In genomic region chr19:40797166-40797962, GRCh38 we compare ENCODE assay signal across 8 cellular contexts. TPM values are rescaled to one million over a fixed set of nuclear protein-coding genes. Genes with fewer than 3 reads are reported as not detected.
DNase-seq lines count a peak whose midpoint lies in the region; ATAC-seq, FAIRE-seq and TF ChIP-seq lines count a peak whose summit lies in the region.
"Had no signal": no experiment of that assay in that cellular context is flagged by ENCODE, and none has a peak within 500 bp of the region (broad histone marks: within the 10 kb centered on the region; RNA-seq: fewer than 3 reads in every experiment).

No MANE protein-coding gene starts in this region.

- CTCF ChIA-PET in HepG2 (lab: Yijun Ruan, JAX; ENCODE audit: low intra/inter-chr PET ratio, low total read pairs) = interaction anchor here (1.1 to 1.6 kb wide), 2 partner anchors 9 to 134 kb away, joined by 3 to 4 read pairs; no protein-coding TSS in a partner anchor

- H3K27ac Mint-ChIP-seq in IgD-negative memory B cell = peak overlapping the region; percentile 97 to 100 (median 99)
- peak overlapping the region; percentile 94 for H3K27ac Mint-ChIP-seq in activated T-helper 2 cell treated with anti-CD3 and anti-CD28 coated beads, Interferon-gamma antibody, Interleukin-2, Interleukin-4, amounts not matched to agents 10 μg/mL and 5 μg/mL and 100 μg/mL, durations not matched to agents 14 hours and 24 hours and 36 hours

- in situ Hi-C loops in HepG2 (cut with HindIII; ENCODE audit: extremely low pct_ligation_motif_present, low pct_unique_long_range_greater_than_20kb) = no loop called here

- H3K9me3 ChIP-seq in HepG2 (ENCODE audit: low read length) = no peaks in the 10 kb centered on the region

- 74% methylated on average over 9 of the region's 14 CpGs for WGBS in HepG2 (ENCODE audit: low lambda C conversion rate)

- peak overlapping the region; percentile 85 for H3K4me2 ChIP-seq in HepG2 (ENCODE audit: low read depth, low read length)

- POLR2A ChIA-PET in HepG2 (lab: Yijun Ruan, JAX) = interaction anchor here (1.0 to 3.5 kb wide), 9 partner anchors 10 to 54 kb away, joined by 3 to 67 read pairs (median 9); partner anchors contain the start of genes ACTMAP, RAB4B and SNRPA

- peaks cover 25% of the 10 kb centered on the region for H3K79me2 ChIP-seq in HepG2 (ENCODE audit: insufficient read depth, low read length)

- DNase-seq in activated T-helper 2 cell treated with anti-CD3 and anti-CD28 coated beads, Interferon-gamma antibody, Interleukin-2, Interleukin-4, amounts not matched to agents 10 μg/mL and 5 μg/mL and 100 μg/mL, durations not matched to agents 14 hours and 24 hours and 36 hours (ENCODE audit: low spot score) = no peak
- peak; percentile 56 for DNase-seq in HepG2 (ENCODE audit: low spot score)
- no peak for DNase-seq in substantia nigra (lab: John Stamatoyannopoulos, UW)
- no peak for DNase-seq in NCI-H2196 (lab: John Stamatoyannopoulos, UW; ENCODE audit: unreplicated experiment)
- DNase-seq in globus pallidus (ENCODE audit: low spot score) = no peak

- peak overlapping the region in 1 of 3 experiments; percentile 93; a peak in 2 of 6 replicates for H3K4me3 ChIP-seq in HepG2 (replicated peaks in 1 of 3; ENCODE audit: insufficient read depth in 1 of 3, low read depth in 2 of 3, low read length in 3 of 3)

- peaks cover 48% of the 10 kb centered on the region for H3K4me1 ChIP-seq in HepG2 (ENCODE audit: insufficient read depth, low read length)

- H3K27ac ChIP-seq in HepG2 (ENCODE audit: extremely low read length, insufficient read depth, low read length) = peak overlapping the region; percentile 98
- H3K27ac ChIP-seq in substantia nigra (ENCODE audit: low read depth, low read length, poor library complexity, severe bottlenecking) = peak overlapping the region; percentile 87

- H3K27me3 Mint-ChIP-seq in IgD-negative memory B cell = no peaks in the 10 kb centered on the region
- H3K27me3 Mint-ChIP-seq in activated T-helper 2 cell treated with anti-CD3 and anti-CD28 coated beads, Interferon-gamma antibody, Interleukin-2, Interleukin-4, amounts not matched to agents 10 μg/mL and 5 μg/mL and 100 μg/mL, durations not matched to agents 14 hours and 24 hours and 36 hours (ENCODE audit: low read depth) = no peaks in the 10 kb centered on the region

- peak overlapping the region; percentile 89 to 99 (median 96) for H3K4me3 Mint-ChIP-seq in IgD-negative memory B cell
- H3K4me3 Mint-ChIP-seq in activated T-helper 2 cell treated with anti-CD3 and anti-CD28 coated beads, Interferon-gamma antibody, Interleukin-2, Interleukin-4, amounts not matched to agents 10 μg/mL and 5 μg/mL and 100 μg/mL, durations not matched to agents 14 hours and 24 hours and 36 hours (ENCODE audit: low read depth) = peak overlapping the region; percentile 23

- TF ChIP-seq POLR2A in HepG2 (IDR thresholded peaks at IDR 0.05; ENCODE audit: insufficient read depth in 1 of 2, low read depth in 2 of 2, low read length in 2 of 2) = no peak

- no peaks in the 10 kb centered on the region for H4K20me1 ChIP-seq in HepG2 (ENCODE audit: insufficient read depth, low read length)

- no peak for TF ChIP-seq CTCF in HepG2 (CRISPR knock-in tag; IDR thresholded peaks at IDR 0.05)

- intact Hi-C loops in activated T-helper 2 cell treated with anti-CD3 and anti-CD28 coated beads, Interferon-gamma antibody, Interleukin-2, Interleukin-4, amounts not matched to agents 10 μg/mL and 5 μg/mL and 100 μg/mL, durations not matched to agents 14 hours and 24 hours and 36 hours (cut with micrococcal nuclease) = loop anchor here (5.0 kb wide), 2 partner anchors 185 to 1390 kb away; partner anchors contain the start of gene ZFP36
- intact Hi-C loops in HepG2 (cut with micrococcal nuclease; ENCODE audit: unreplicated experiment) = no loop called here

- no peaks in the 10 kb centered on the region; a peak in 1 of 5 replicates for H3K27me3 ChIP-seq in HepG2 (ENCODE audit: control insufficient read depth in 1 of 2, insufficient read depth in 2 of 2, low read length in 2 of 2)

- peak overlapping the region; percentile 84 for H3K9ac ChIP-seq in HepG2 (ENCODE audit: insufficient read depth, low read depth, low read length)

- peaks cover 10 to 32% (median 20%) of the 10 kb centered on the region in 3 donors for H3K4me1 Mint-ChIP-seq in IgD-negative memory B cell
- peaks cover 37% of the 10 kb centered on the region for H3K4me1 Mint-ChIP-seq in activated T-helper 2 cell treated with anti-CD3 and anti-CD28 coated beads, Interferon-gamma antibody, Interleukin-2, Interleukin-4, amounts not matched to agents 10 μg/mL and 5 μg/mL and 100 μg/mL, durations not matched to agents 14 hours and 24 hours and 36 hours (ENCODE audit: low read depth)

- H3K9me3 Mint-ChIP-seq in IgD-negative memory B cell = no peaks in the 10 kb centered on the region
- no peaks in the 10 kb centered on the region for H3K9me3 Mint-ChIP-seq in activated T-helper 2 cell treated with anti-CD3 and anti-CD28 coated beads, Interferon-gamma antibody, Interleukin-2, Interleukin-4, amounts not matched to agents 10 μg/mL and 5 μg/mL and 100 μg/mL, durations not matched to agents 14 hours and 24 hours and 36 hours

- peaks cover 3% of the 10 kb centered on the region in 2 experiments; a peak in 2 of 5 replicates for H3K36me3 ChIP-seq in HepG2 (replicated peaks in 1 of 2; ENCODE audit: control insufficient read depth in 1 of 2, insufficient read depth in 2 of 2, low read length in 2 of 2)

- TF ChIP-seq EP300 in HepG2 (IDR thresholded peaks at IDR 0.05; ENCODE audit: low read depth in 2 of 2, low read length in 2 of 2) (no peak), HepG2 (CRISPR knock-in tag; IDR thresholded peaks at IDR 0.05; ENCODE audit: borderline replicate concordance) (no peak)

- H2AFZ ChIP-seq in HepG2 (ENCODE audit: low read length) = no peak overlapping the region

- ATAC-seq in HepG2 (peak; percentile 2; the same call in 1 of the 3 replicates), HG02610 (IDR thresholded peaks at IDR 0.05; ENCODE audit: unreplicated experiment) (no peak)

- TF ChIP-seq RAD21 in HepG2 (CRISPR knock-in tag; IDR thresholded peaks at IDR 0.05) = no peak

- peaks cover 10% of the 10 kb centered on the region for H3K36me3 Mint-ChIP-seq in IgD-negative memory B cell
- H3K36me3 Mint-ChIP-seq in activated T-helper 2 cell treated with anti-CD3 and anti-CD28 coated beads, Interferon-gamma antibody, Interleukin-2, Interleukin-4, amounts not matched to agents 10 μg/mL and 5 μg/mL and 100 μg/mL, durations not matched to agents 14 hours and 24 hours and 36 hours (ENCODE audit: low read depth) = peaks cover 30% of the 10 kb centered on the region

- no TSS peak for BruUV-seq in HepG2 (replicated peaks; lab: Mats Ljungman, UMichigan)

- FAIRE-seq in HepG2 (lab: Jason Lieb, UNC) = no peak

RNA-seq across cellular contexts. Expression of gene EGLN2, which starts 1.6 kb away (rescaled TPM):
- 181 TPM for polyA plus RNA-seq in IgD-negative memory B cell
- total RNA-seq in activated T-helper 2 cell treated with anti-CD3 and anti-CD28 coated beads, Interferon-gamma antibody, Interleukin-2, Interleukin-4, amounts not matched to agents 10 μg/mL and 5 μg/mL and 100 μg/mL, durations not matched to agents 14 hours and 24 hours and 36 hours = 98.5 and 104 TPM in 2 replicates
- total RNA-seq in HepG2 (2016; rRNA removed; fragmentation: Illumina TruSeq; extraction: Trizol) = 32.4 and 40.8 TPM in 2 replicates
- 19.0 and 19.4 TPM in 2 replicates for total RNA-seq in HepG2 (2016; cell fraction: cytosol; rRNA removed; fragmentation: Illumina TruSeq; extraction: Trizol; ENCODE audit: low read depth)
- 37.6 and 41.3 TPM in 2 replicates for total RNA-seq in HepG2 (2016; cell fraction: insoluble cytoplasmic fraction; rRNA removed; fragmentation: Illumina TruSeq; extraction: Trizol)
- 39.4 and 40.9 TPM in 2 replicates for total RNA-seq in HepG2 (2016; cell fraction: membrane; rRNA removed; fragmentation: Illumina TruSeq; extraction: Trizol)
- total RNA-seq in HepG2 (2016; cell fraction: nucleus; rRNA removed; fragmentation: Illumina TruSeq; extraction: Trizol) = 27.3 and 29.2 TPM in 2 replicates
- polyA plus RNA-seq in HepG2 (2011; rRNA removed) = 16.5 and 25.4 TPM in 2 replicates
- polyA plus RNA-seq in HepG2 (2011; cell fraction: cytosol; rRNA removed) = 16.4 and 23.8 TPM in 2 replicates
- polyA plus RNA-seq in HepG2 (2011; cell fraction: nucleus; rRNA removed) = 38.7 and 44.6 TPM in 2 replicates
- polyA plus RNA-seq in HepG2 (2012) = 14.0 and 22.0 TPM in 2 replicates
- 13.6 and 14.2 TPM in 2 replicates for polyA plus RNA-seq in HepG2 (2016; cell fraction: cytosol; fragmentation: Illumina TruSeq; extraction: Trizol; ENCODE audit: low read depth)
- 31.3 and 33.0 TPM in 2 replicates for polyA plus RNA-seq in HepG2 (2016; cell fraction: insoluble cytoplasmic fraction; fragmentation: Illumina TruSeq; extraction: Trizol; ENCODE audit: low read depth)
- 24.9 and 27.6 TPM in 2 replicates for polyA plus RNA-seq in HepG2 (2016; cell fraction: membrane; fragmentation: Illumina TruSeq; extraction: Trizol; ENCODE audit: low read depth)
- polyA plus RNA-seq in HepG2 (2016; cell fraction: nucleus; fragmentation: Illumina TruSeq; extraction: Trizol; ENCODE audit: insufficient read depth, low read depth) = 40.6 and 43.6 TPM in 2 replicates
- 38.0 and 66.8 TPM in 2 replicates for polyA minus RNA-seq in HepG2 (2011; rRNA and poly(A)+ RNA removed; ENCODE audit: low replicate concordance)
- polyA minus RNA-seq in HepG2 (2011; cell fraction: cytosol; rRNA and poly(A)+ RNA removed) = 9.9 and 12.8 TPM in 2 replicates
- 16.5 and 19.2 TPM in 2 replicates for polyA minus RNA-seq in HepG2 (2011; cell fraction: nucleus; rRNA and poly(A)+ RNA removed)

RNA-seq across cellular contexts. Expression of gene RAB4B, which starts 19.3 kb away (rescaled TPM):
- polyA plus RNA-seq in IgD-negative memory B cell (141 TPM), HepG2 (2011; rRNA removed) (5.4 and 6.1 TPM in 2 replicates)
- total RNA-seq in activated T-helper 2 cell treated with anti-CD3 and anti-CD28 coated beads, Interferon-gamma antibody, Interleukin-2, Interleukin-4, amounts not matched to agents 10 μg/mL and 5 μg/mL and 100 μg/mL, durations not matched to agents 14 hours and 24 hours and 36 hours = 50.1 and 50.4 TPM in 2 replicates
- total RNA-seq in HepG2 (2016; rRNA removed; fragmentation: Illumina TruSeq; extraction: Trizol) = 2.2 and 3.3 TPM in 2 replicates
- 1.3 and 2.3 TPM in 2 replicates for total RNA-seq in HepG2 (2016; cell fraction: cytosol; rRNA removed; fragmentation: Illumina TruSeq; extraction: Trizol; ENCODE audit: low read depth)
- 2.1 and 3.5 TPM in 2 replicates for total RNA-seq in HepG2 (2016; cell fraction: insoluble cytoplasmic fraction; rRNA removed; fragmentation: Illumina TruSeq; extraction: Trizol)
- total RNA-seq in HepG2 (2016; cell fraction: membrane; rRNA removed; fragmentation: Illumina TruSeq; extraction: Trizol) = 2.2 and 2.4 TPM in 2 replicates
- 3.3 and 4.5 TPM in 2 replicates for total RNA-seq in HepG2 (2016; cell fraction: nucleus; rRNA removed; fragmentation: Illumina TruSeq; extraction: Trizol)
- 8.5 and 11.8 TPM in 2 replicates for polyA plus RNA-seq in HepG2 (2011; cell fraction: cytosol; rRNA removed)
- polyA plus RNA-seq in HepG2 (2011; cell fraction: nucleus; rRNA removed) = 11.9 and 12.0 TPM in 2 replicates
- 4.2 and 5.6 TPM in 2 replicates for polyA plus RNA-seq in HepG2 (2012)
- polyA plus RNA-seq in HepG2 (2016; cell fraction: cytosol; fragmentation: Illumina TruSeq; extraction: Trizol; ENCODE audit: low read depth) = 3.1 and 4.5 TPM in 2 replicates
- 3.4 and 4.4 TPM in 2 replicates for polyA plus RNA-seq in HepG2 (2016; cell fraction: insoluble cytoplasmic fraction; fragmentation: Illumina TruSeq; extraction: Trizol; ENCODE audit: low read depth)
- polyA plus RNA-seq in HepG2 (2016; cell fraction: membrane; fragmentation: Illumina TruSeq; extraction: Trizol; ENCODE audit: low read depth) = 3.8 and 3.9 TPM in 2 replicates
- polyA plus RNA-seq in HepG2 (2016; cell fraction: nucleus; fragmentation: Illumina TruSeq; extraction: Trizol; ENCODE audit: insufficient read depth, low read depth) = 13.8 and 16.0 TPM in 2 replicates
- 2.7 and 3.9 TPM in 2 replicates for polyA minus RNA-seq in HepG2 (2011; rRNA and poly(A)+ RNA removed; ENCODE audit: low replicate concordance)
- 1.9 and 3.3 TPM in 2 replicates for polyA minus RNA-seq in HepG2 (2011; cell fraction: cytosol; rRNA and poly(A)+ RNA removed)
- 1.9 and 2.2 TPM in 2 replicates for polyA minus RNA-seq in HepG2 (2011; cell fraction: nucleus; rRNA and poly(A)+ RNA removed)

RNA-seq across cellular contexts. Expression of gene MIA, which starts 22.0 kb away (rescaled TPM):
- polyA plus RNA-seq in IgD-negative memory B cell (not detected), HepG2 (2011; rRNA removed) (0.61 and 2.5 TPM in 2 replicates)
- 0.69 TPM in 1 of 2 replicates, not detected in the other for total RNA-seq in activated T-helper 2 cell treated with anti-CD3 and anti-CD28 coated beads, Interferon-gamma antibody, Interleukin-2, Interleukin-4, amounts not matched to agents 10 μg/mL and 5 μg/mL and 100 μg/mL, durations not matched to agents 14 hours and 24 hours and 36 hours
- total RNA-seq in HepG2 (2016; rRNA removed; fragmentation: Illumina TruSeq; extraction: Trizol) = not detected in 2 replicates
- not detected in 2 replicates for total RNA-seq in HepG2 (2016; cell fraction: cytosol; rRNA removed; fragmentation: Illumina TruSeq; extraction: Trizol; ENCODE audit: low read depth)
- not detected in 2 replicates for total RNA-seq in HepG2 (2016; cell fraction: insoluble cytoplasmic fraction; rRNA removed; fragmentation: Illumina TruSeq; extraction: Trizol)
- total RNA-seq in HepG2 (2016; cell fraction: membrane; rRNA removed; fragmentation: Illumina TruSeq; extraction: Trizol) = not detected in 2 replicates
- not detected in 2 replicates for total RNA-seq in HepG2 (2016; cell fraction: nucleus; rRNA removed; fragmentation: Illumina TruSeq; extraction: Trizol)
- polyA plus RNA-seq in HepG2 (2011; cell fraction: cytosol; rRNA removed) = 0.25 TPM in 1 of 2 replicates, not detected in the other
- polyA plus RNA-seq in HepG2 (2011; cell fraction: nucleus; rRNA removed) = 1.1 and 5.8 TPM in 2 replicates
- 1.5 and 1.6 TPM in 2 replicates for polyA plus RNA-seq in HepG2 (2012)
- not detected in 2 replicates for polyA plus RNA-seq in HepG2 (2016; cell fraction: cytosol; fragmentation: Illumina TruSeq; extraction: Trizol; ENCODE audit: low read depth)
- not detected in 2 replicates for polyA plus RNA-seq in HepG2 (2016; cell fraction: insoluble cytoplasmic fraction; fragmentation: Illumina TruSeq; extraction: Trizol; ENCODE audit: low read depth)
- not detected in 2 replicates for polyA plus RNA-seq in HepG2 (2016; cell fraction: membrane; fragmentation: Illumina TruSeq; extraction: Trizol; ENCODE audit: low read depth)
- not detected in 2 replicates for polyA plus RNA-seq in HepG2 (2016; cell fraction: nucleus; fragmentation: Illumina TruSeq; extraction: Trizol; ENCODE audit: insufficient read depth, low read depth)
- polyA minus RNA-seq in HepG2 (2011; rRNA and poly(A)+ RNA removed; ENCODE audit: low replicate concordance) = 1.6 TPM in 1 of 2 replicates, not detected in the other
- not detected in 2 replicates for polyA minus RNA-seq in HepG2 (2011; cell fraction: cytosol; rRNA and poly(A)+ RNA removed)
- polyA minus RNA-seq in HepG2 (2011; cell fraction: nucleus; rRNA and poly(A)+ RNA removed) = 1.7 and 4.5 TPM in 2 replicates
- total RNA-seq: kidney epithelial cell had no signal

RNA-seq across cellular contexts. Expression of gene SNRPA, which starts 46.4 kb away (rescaled TPM):
- 96.4 TPM for polyA plus RNA-seq in IgD-negative memory B cell
- 257 and 267 TPM in 2 replicates for total RNA-seq in activated T-helper 2 cell treated with anti-CD3 and anti-CD28 coated beads, Interferon-gamma antibody, Interleukin-2, Interleukin-4, amounts not matched to agents 10 μg/mL and 5 μg/mL and 100 μg/mL, durations not matched to agents 14 hours and 24 hours and 36 hours
- 55.6 and 59.6 TPM in 2 replicates for total RNA-seq in HepG2 (2016; rRNA removed; fragmentation: Illumina TruSeq; extraction: Trizol)
- 30.9 and 37.5 TPM in 2 replicates for total RNA-seq in HepG2 (2016; cell fraction: cytosol; rRNA removed; fragmentation: Illumina TruSeq; extraction: Trizol; ENCODE audit: low read depth)
- total RNA-seq in HepG2 (2016; cell fraction: insoluble cytoplasmic fraction; rRNA removed; fragmentation: Illumina TruSeq; extraction: Trizol) = 43.3 and 60.9 TPM in 2 replicates
- total RNA-seq in HepG2 (2016; cell fraction: membrane; rRNA removed; fragmentation: Illumina TruSeq; extraction: Trizol) = 30.2 and 35.2 TPM in 2 replicates
- total RNA-seq in HepG2 (2016; cell fraction: nucleus; rRNA removed; fragmentation: Illumina TruSeq; extraction: Trizol) = 40.9 and 42.9 TPM in 2 replicates
- 111 and 162 TPM in 2 replicates for polyA plus RNA-seq in HepG2 (2011; rRNA removed)
- polyA plus RNA-seq in HepG2 (2011; cell fraction: cytosol; rRNA removed) = 36.8 and 67.8 TPM in 2 replicates
- 112 and 136 TPM in 2 replicates for polyA plus RNA-seq in HepG2 (2011; cell fraction: nucleus; rRNA removed)
- 55.3 and 58.7 TPM in 2 replicates for polyA plus RNA-seq in HepG2 (2012)
- polyA plus RNA-seq in HepG2 (2016; cell fraction: cytosol; fragmentation: Illumina TruSeq; extraction: Trizol; ENCODE audit: low read depth) = 31.4 and 37.9 TPM in 2 replicates
- polyA plus RNA-seq in HepG2 (2016; cell fraction: insoluble cytoplasmic fraction; fragmentation: Illumina TruSeq; extraction: Trizol; ENCODE audit: low read depth) = 87.1 and 104 TPM in 2 replicates
- 41.6 and 53.2 TPM in 2 replicates for polyA plus RNA-seq in HepG2 (2016; cell fraction: membrane; fragmentation: Illumina TruSeq; extraction: Trizol; ENCODE audit: low read depth)
- 106 and 112 TPM in 2 replicates for polyA plus RNA-seq in HepG2 (2016; cell fraction: nucleus; fragmentation: Illumina TruSeq; extraction: Trizol; ENCODE audit: insufficient read depth, low read depth)
- polyA minus RNA-seq in HepG2 (2011; rRNA and poly(A)+ RNA removed; ENCODE audit: low replicate concordance) = 182 and 255 TPM in 2 replicates
- 80.0 and 106 TPM in 2 replicates for polyA minus RNA-seq in HepG2 (2011; cell fraction: cytosol; rRNA and poly(A)+ RNA removed)
- 49.1 and 73.4 TPM in 2 replicates for polyA minus RNA-seq in HepG2 (2011; cell fraction: nucleus; rRNA and poly(A)+ RNA removed)

RNA-seq across cellular contexts. Expression of gene ACTMAP, which starts 47.1 kb away (rescaled TPM):
- 4.9 TPM for polyA plus RNA-seq in IgD-negative memory B cell
- total RNA-seq in activated T-helper 2 cell treated with anti-CD3 and anti-CD28 coated beads, Interferon-gamma antibody, Interleukin-2, Interleukin-4, amounts not matched to agents 10 μg/mL and 5 μg/mL and 100 μg/mL, durations not matched to agents 14 hours and 24 hours and 36 hours = 13.2 and 14.2 TPM in 2 replicates
- total RNA-seq in HepG2 (2016; rRNA removed; fragmentation: Illumina TruSeq; extraction: Trizol) = 2.2 and 3.9 TPM in 2 replicates
- 2.1 and 5.1 TPM in 2 replicates for total RNA-seq in HepG2 (2016; cell fraction: cytosol; rRNA removed; fragmentation: Illumina TruSeq; extraction: Trizol; ENCODE audit: low read depth)
- total RNA-seq in HepG2 (2016; cell fraction: insoluble cytoplasmic fraction; rRNA removed; fragmentation: Illumina TruSeq; extraction: Trizol) = 2.2 and 3.3 TPM in 2 replicates
- 4.4 and 4.8 TPM in 2 replicates for total RNA-seq in HepG2 (2016; cell fraction: membrane; rRNA removed; fragmentation: Illumina TruSeq; extraction: Trizol)
- total RNA-seq in HepG2 (2016; cell fraction: nucleus; rRNA removed; fragmentation: Illumina TruSeq; extraction: Trizol) = 3.9 and 4.4 TPM in 2 replicates
- polyA plus RNA-seq in HepG2 (2011; rRNA removed) = 7.9 and 11.3 TPM in 2 replicates
- polyA plus RNA-seq in HepG2 (2011; cell fraction: cytosol; rRNA removed) = 4.7 and 5.7 TPM in 2 replicates
- 30.8 and 31.7 TPM in 2 replicates for polyA plus RNA-seq in HepG2 (2011; cell fraction: nucleus; rRNA removed)
- 13.1 and 16.5 TPM in 2 replicates for polyA plus RNA-seq in HepG2 (2012)
- polyA plus RNA-seq in HepG2 (2016; cell fraction: cytosol; fragmentation: Illumina TruSeq; extraction: Trizol; ENCODE audit: low read depth) = 4.5 and 4.7 TPM in 2 replicates
- 10.5 and 13.7 TPM in 2 replicates for polyA plus RNA-seq in HepG2 (2016; cell fraction: insoluble cytoplasmic fraction; fragmentation: Illumina TruSeq; extraction: Trizol; ENCODE audit: low read depth)
- 12.4 and 14.6 TPM in 2 replicates for polyA plus RNA-seq in HepG2 (2016; cell fraction: membrane; fragmentation: Illumina TruSeq; extraction: Trizol; ENCODE audit: low read depth)
- polyA plus RNA-seq in HepG2 (2016; cell fraction: nucleus; fragmentation: Illumina TruSeq; extraction: Trizol; ENCODE audit: insufficient read depth, low read depth) = 46.1 and 49.5 TPM in 2 replicates
- polyA minus RNA-seq in HepG2 (2011; rRNA and poly(A)+ RNA removed; ENCODE audit: low replicate concordance) = 11.2 and 11.8 TPM in 2 replicates
- polyA minus RNA-seq in HepG2 (2011; cell fraction: cytosol; rRNA and poly(A)+ RNA removed) = 8.1 and 9.0 TPM in 2 replicates
- polyA minus RNA-seq in HepG2 (2011; cell fraction: nucleus; rRNA and poly(A)+ RNA removed) = 5.2 and 5.3 TPM in 2 replicates
